In genomic region chr13:110377178-110378175, GRCh38 we compare ENCODE assay signal across 24 cellular contexts.
DNase-seq lines count a peak whose midpoint lies in the region; ATAC-seq and TF ChIP-seq lines count a peak whose summit lies in the region.
"Had no signal": no experiment of that assay in that cellular context is flagged by ENCODE, and none has a peak within 500 bp of the region (broad histone marks: within the 10 kb centered on the region; RNA-seq: fewer than 3 reads in every experiment).

No MANE protein-coding gene starts in this region.

- CTCF ChIA-PET in RWPE1 (lab: Yijun Ruan, JAX) = no interaction called here

- H3K9me3 Mint-ChIP-seq in naive thymus-derived CD8-positive, alpha-beta T cell = peaks cover 0 to 19% (median 2%) of the 10 kb centered on the region in 9 donors
- H3K9me3 Mint-ChIP-seq: WTC11 had no signal

- H3K36me3 ChIP-seq in heart right ventricle (peaks cover 0 to 12% (median 0%) of the 10 kb centered on the region in 9 donors), uterus (no peaks in the 10 kb centered on the region)
- H3K36me3 ChIP-seq: neutrophil had no signal

- H3K27me3 Mint-ChIP-seq in naive thymus-derived CD8-positive, alpha-beta T cell = peaks cover 14 to 33% (median 24%) of the 10 kb centered on the region in 5 donors

- no peak for TF ChIP-seq CTCF in heart right ventricle (IDR thresholded peaks at IDR 0.05)
- no peak for TF ChIP-seq CTCF in fibroblast of mammary gland (conservative IDR thresholded peaks at IDR 0.05; ENCODE audit: control insufficient read depth, insufficient read depth, low read depth, low read length)
- no peak for TF ChIP-seq CTCF in uterus (IDR thresholded peaks at IDR 0.05)
- no peak for TF ChIP-seq CTCF in RWPE1 (conservative IDR thresholded peaks at IDR 0.05; ENCODE audit: low read depth)

- H3K36me3 Mint-ChIP-seq in naive thymus-derived CD8-positive, alpha-beta T cell = no peaks in the 10 kb centered on the region
- H3K36me3 Mint-ChIP-seq: activated naive CD4-positive, alpha-beta T cell treated with anti-CD3 and anti-CD28 coated beads, Interleukin-2, amount 50 U/mL, for 24 hours; WTC11 had no signal

- H3K27ac ChIP-seq in heart right ventricle (peak overlapping the region in 8 of 10 donors; percentile 23 to 77 (median 54)), uterus (peak overlapping the region; percentile 89 to 97), RWPE1 (no peak overlapping the region)
- H3K27ac ChIP-seq: hepatocyte, HL-60, neutrophil had no signal

- no peak overlapping the region for H3K4me3 Mint-ChIP-seq in naive thymus-derived CD8-positive, alpha-beta T cell
- H3K4me3 Mint-ChIP-seq: activated CD8-positive, alpha-beta T cell treated with anti-CD3 and anti-CD28 coated beads, Interleukin-2, amount 10 ng/mL, durations not matched to agents 7 days and 5 days; activated naive CD4-positive, alpha-beta T cell treated with anti-CD3 and anti-CD28 coated beads, Interleukin-2, amount 50 U/mL, for 24 hours; WTC11 had no signal

- intact Hi-C loops in heart right ventricle (cut with DNase I) = loop anchor here in 1 of 10 donors (5.0 kb wide), 1 partner anchor 35 kb away; no protein-coding TSS in a partner anchor
- intact Hi-C loops in left cardiac atrium (cut with DNase I) = no loop called here
- intact Hi-C loops in posterior vena cava (cut with DNase I) = no loop called here
- intact Hi-C loops in uterus (cut with DNase I; ENCODE audit: low total_unique reads) = no loop called here

- H3K4me3 ChIP-seq in heart right ventricle (no peak overlapping the region), fibroblast of mammary gland (ENCODE audit: control insufficient read depth, low read depth, low read length) (no peak overlapping the region), uterus (no peak overlapping the region)
- H3K4me3 ChIP-seq: dorsolateral prefrontal cortex, hepatocyte, K562 had no signal

- H3K4me1 Mint-ChIP-seq in naive thymus-derived CD8-positive, alpha-beta T cell = peaks cover 0 to 2% (median 0%) of the 10 kb centered on the region in 4 donors
- H3K4me1 Mint-ChIP-seq: activated naive CD4-positive, alpha-beta T cell treated with anti-CD3 and anti-CD28 coated beads, Interleukin-2, amount 50 U/mL, for 24 hours had no signal

- H3K9me3 ChIP-seq in heart right ventricle (no peaks in the 10 kb centered on the region), uterus (no peaks in the 10 kb centered on the region)
- H3K9me3 ChIP-seq: neutrophil had no signal

- POLR2A ChIA-PET in RWPE1 (lab: Yijun Ruan, JAX; ENCODE audit: low non-redundant PET) = no interaction called here
- POLR2A ChIA-PET in naive thymus-derived CD8-positive, alpha-beta T cell (lab: Charles Lee) = no interaction called here

- H3K27me3 ChIP-seq in heart right ventricle = no peaks in the 10 kb centered on the region
- H3K27me3 ChIP-seq in uterus = no peaks in the 10 kb centered on the region
- H3K27me3 ChIP-seq: hepatocyte had no signal

- DNase-seq in heart right ventricle = no peak
- no peak for DNase-seq in left cardiac atrium
- peak; percentile 75 for DNase-seq in fibroblast of mammary gland (ENCODE audit: low read depth)
- peak; percentile 66 for DNase-seq in posterior vena cava (ENCODE audit: low spot score)
- DNase-seq in uterus = peak in 1 of 2 donors; percentile 15
- DNase-seq in RWPE1 (ENCODE audit: low spot score) = no peak
- DNase-seq in epidermal melanocyte (ENCODE audit: insufficient read length, low spot score) = no peak
- no peak for DNase-seq in naive thymus-derived CD8-positive, alpha-beta T cell
- DNase-seq: activated CD8-positive, alpha-beta T cell treated with anti-CD3 and anti-CD28 coated beads, Interleukin-2, amount 10 ng/mL, durations not matched to agents 7 days and 5 days; activated T-cell treated with anti-CD3 and anti-CD28 coated beads, Interleukin-2, amount 50 U/mL, for 48 hours; dorsolateral prefrontal cortex; kidney; NCI-H1092 treated with DMSO at 0.1 percent for 48 hours; NCI-H510A treated with DMSO at 0.1 percent for 48 hours; small intestine; stimulated activated CD8-positive, alpha-beta memory T cell treated with anti-CD3 and anti-CD28 coated beads, Interleukin-4, amount 100 ng/mL, for 48 hours; T-helper 2 cell had no signal

- H3K27ac Mint-ChIP-seq in naive thymus-derived CD8-positive, alpha-beta T cell = no peak overlapping the region
- H3K27ac Mint-ChIP-seq: activated CD8-positive, alpha-beta T cell treated with anti-CD3 and anti-CD28 coated beads, Interleukin-2, amount 10 ng/mL, durations not matched to agents 7 days and 5 days; activated naive CD4-positive, alpha-beta T cell treated with anti-CD3 and anti-CD28 coated beads, Interleukin-2, amount 50 U/mL, for 24 hours; WTC11 had no signal

- WGBS in heart right ventricle, 2 donors = 41 to 52% methylated on average over 11 of the region's 11 CpGs

- TF ChIP-seq POLR2A in uterus (IDR thresholded peaks at IDR 0.05) = no peak

- peak in 2 of 8 donors; percentile 7 to 21 for ATAC-seq in heart right ventricle
- no peak for ATAC-seq in left cardiac atrium
- no peak for ATAC-seq in naive thymus-derived CD8-positive, alpha-beta T cell
- ATAC-seq: activated CD8-positive, alpha-beta T cell treated with anti-CD3 and anti-CD28 coated beads, Interleukin-2, amount 10 ng/mL, durations not matched to agents 7 days and 5 days; HCT116; K562; WTC11 had no signal

- H3K4me1 ChIP-seq in heart right ventricle (peaks cover 13 to 97% (median 86%) of the 10 kb centered on the region in 9 donors), uterus (peaks cover 17 to 19% of the 10 kb centered on the region in 2 donors)

Comparison
In these comparisons a context has a peak if more than half of its experiments do, and no peak if none do; other contexts are left out.
1. DNase-seq: peak in fibroblast of mammary gland (single experiment) and posterior vena cava (single experiment); none in heart right ventricle (0 of 2), left cardiac atrium (single experiment), RWPE1 (single experiment), epidermal melanocyte (single experiment) and naive thymus-derived CD8-positive, alpha-beta T cell (0 of 10).